In the genomic region with DNA sequence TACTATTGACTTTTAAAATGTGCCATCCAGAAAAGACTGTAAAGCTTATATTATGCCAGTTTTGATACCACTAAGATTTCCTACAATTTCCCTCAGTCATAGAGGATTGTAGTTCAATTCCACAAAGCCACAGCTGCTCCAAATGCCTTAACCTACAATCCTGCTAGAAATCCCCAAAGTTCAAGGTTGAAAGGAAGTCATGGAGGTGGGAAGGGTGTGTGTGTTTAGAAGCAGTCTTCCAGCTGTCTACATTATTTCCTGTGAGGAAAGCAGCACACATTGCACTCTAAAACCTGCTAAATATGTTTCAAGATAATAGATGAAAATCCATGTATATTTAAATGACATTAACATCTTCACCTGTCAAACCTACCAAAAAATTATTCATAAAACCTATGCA, we compare ENCODE assay signal across 19 cellular contexts. TPM values are rescaled to one million over a fixed set of nuclear protein-coding genes. Genes with fewer than 3 reads are reported as not detected.
DNase-seq lines count a peak whose midpoint lies in the region; ATAC-seq, FAIRE-seq and TF ChIP-seq lines count a peak whose summit lies in the region.
"Had no signal": no experiment of that assay in that cellular context is flagged by ENCODE, and none has a peak within 500 bp of the region (broad histone marks: within the 10 kb centered on the region; RNA-seq: fewer than 3 reads in every experiment).

No MANE protein-coding gene starts in this region.

- H3K27ac Mint-ChIP-seq in mesothelial cell of epicardium, result peak overlapping the region; percentile 55
- H3K27ac Mint-ChIP-seq: B cell; CD4-positive, alpha-beta T cell; H9 had no signal

- TF ChIP-seq POLR2A in thyroid gland (IDR thresholded peaks at IDR 0.05), result no peak
- no peak for TF ChIP-seq POLR2A in GM12891 (IDR thresholded peaks at IDR 0.05; ENCODE audit: low read depth, low read length)

- no peaks in the 10 kb centered on the region for H3K27me3 Mint-ChIP-seq in mesothelial cell of epicardium (ENCODE audit: low read depth)

- POLR2A ChIA-PET in HEK293T (lab: Yijun Ruan, JAX), result no interaction called here

- H3K4me1 Mint-ChIP-seq in mesothelial cell of epicardium, result peaks cover 44% of the 10 kb centered on the region

- peaks cover 17% of the 10 kb centered on the region for H3K36me3 Mint-ChIP-seq in mesothelial cell of epicardium

- intact Hi-C loops in left ventricle myocardium superior (cut with micrococcal nuclease) (no loop called here), left cardiac atrium (cut with DNase I) (no loop called here), thyroid gland (cut with DNase I) (no loop called here)

- CTCF ChIA-PET in HEK293T (lab: Yijun Ruan, JAX), result no interaction called here

- H3K4me3 Mint-ChIP-seq in mesothelial cell of epicardium, result no peak overlapping the region
- H3K4me3 Mint-ChIP-seq: B cell; CD4-positive, alpha-beta T cell; H9 had no signal

- no peaks in the 10 kb centered on the region for H3K9me3 ChIP-seq in thyroid gland

- no peak for FAIRE-seq in GM12891 (lab: Jason Lieb, UNC)
- FAIRE-seq: GM12892 had no signal

- ATAC-seq in left ventricle myocardium superior, result peak; percentile 15
- no peak for ATAC-seq in left cardiac atrium

- H3K27me3 ChIP-seq in thyroid gland, result no peaks in the 10 kb centered on the region

- DNase-seq in left ventricle myocardium superior (no peak), left cardiac atrium (no peak), dermis blood vessel endothelial cell (peak; percentile 26), mesothelial cell of epicardium (ENCODE audit: low spot score in 2 of 2, unreplicated experiment in 2 of 2) (no peak), thyroid gland (no peak), NCI-H446 treated with DMSO at 0.1 percent for 48 hours (lab: John Stamatoyannopoulos, UW) (no peak), HEK293T (ENCODE audit: extremely low spot score) (no peak), GM12891 (ENCODE audit: insufficient read length, low spot score) (no peak)
- DNase-seq: 8988T; ACHN; C1 segment of cervical spinal cord; CD4-positive, alpha-beta T cell; DMS79; GOT3; H9 had no signal

- H3K36me3 ChIP-seq in thyroid gland, result no peaks in the 10 kb centered on the region

- peak overlapping the region; percentile 38 to 91 (median 71) for H3K27ac ChIP-seq in thyroid gland

- no peak overlapping the region for H3K4me3 ChIP-seq in thyroid gland (replicated peaks in 1 of 3)

- no peak for TF ChIP-seq CTCF in mesothelial cell of epicardium (IDR thresholded peaks at IDR 0.05; ENCODE audit: unreplicated experiment)
- no peak for TF ChIP-seq CTCF in thyroid gland (IDR thresholded peaks at IDR 0.05)

- H3K4me1 ChIP-seq in thyroid gland, result peaks cover 47 to 52% of the 10 kb centered on the region in 2 donors

- H3K9me3 Mint-ChIP-seq in mesothelial cell of epicardium, result no peaks in the 10 kb centered on the region
- H3K9me3 Mint-ChIP-seq: CD4-positive, alpha-beta T cell; H9 had no signal

TF ChIP-seq in HEK293T, 16 proteins besides CTCF, POLR2A, EP300 and RAD21:
- TF ChIP-seq FOXM1 (IDR thresholded peaks at IDR 0.05; ENCODE audit: borderline replicate concordance), result no peak
- no peak for TF ChIP-seq ARNT (IDR thresholded peaks at IDR 0.05)
- TF ChIP-seq SP1 (IDR thresholded peaks at IDR 0.05), result no peak
- no peak for TF ChIP-seq ZNF384 (IDR thresholded peaks at IDR 0.05)
- no peak for TF ChIP-seq L3MBTL2 (conservative IDR thresholded peaks at IDR 0.05)
TF ChIP-seq in HEK293T: peak in this region for 0.

TF ChIP-seq in GM12891, 5 proteins besides CTCF, POLR2A, EP300 and RAD21:
- TF ChIP-seq PAX5 (IDR thresholded peaks at IDR 0.05; ENCODE audit: insufficient read depth, low read length, severe bottlenecking) (no peak), POLR2AphosphoS5 (IDR thresholded peaks at IDR 0.05; ENCODE audit: low read depth, low read length) (no peak), TAF1 (IDR thresholded peaks at IDR 0.05; ENCODE audit: low read depth, low read length) (no peak), SPI1 (IDR thresholded peaks at IDR 0.05; ENCODE audit: low read depth, low read length) (no peak), POU2F2 (IDR thresholded peaks at IDR 0.05; ENCODE audit: low read depth, low read length) (no peak)
TF ChIP-seq in GM12891: peak in this region for 0.

RNA-seq across cellular contexts. Expression of gene EPB41L4A, which starts 11.8 kb away (rescaled TPM):
- total RNA-seq in left ventricle myocardium superior (18.6 TPM), left cardiac atrium (10 to 100 TPM; 28.5 to 31.1 TPM), dermis blood vessel endothelial cell (33.5 and 48.5 TPM in 2 replicates), mesothelial cell of epicardium (38.6 to 42.3 TPM (median 39.3 TPM) in 3 replicates), thyroid gland (10 to 100 TPM; 31.9 to 44.2 (median 37.5) TPM)
- 0.65 TPM for polyA plus RNA-seq in GM12891 (2012; ENCODE audit: low read depth, missing spikeins)
- total RNA-seq: G401, HT1080 had no signal
